10 cellular contexts compared by ENCODE assay signal in genomic region chr2:98823196-98824166, GRCh38.
DNase-seq lines count a peak whose midpoint lies in the region; ATAC-seq and TF ChIP-seq lines count a peak whose summit lies in the region.
"Had no signal": no experiment of that assay in that cellular context is flagged by ENCODE, and none has a peak within 500 bp of the region (broad histone marks: within the 10 kb centered on the region; RNA-seq: fewer than 3 reads in every experiment).

No MANE protein-coding gene starts in this region.

- H3K4me1 ChIP-seq in SK-N-SH (ENCODE audit: control insufficient read depth in 1 of 2, insufficient read depth in 2 of 2, low read depth in 1 of 2, low read length in 1 of 2) (peaks cover 0 to 3% of the 10 kb centered on the region in 2 experiments; a peak in 1 of 4 replicates), muscle layer of colon (ENCODE audit: insufficient read depth, low read length) (no peaks in the 10 kb centered on the region), thyroid gland (peaks cover 0 to 11% of the 10 kb centered on the region in 2 donors)

- peaks cover 4% of the 10 kb centered on the region for H3K27me3 Mint-ChIP-seq in endothelial cell (ENCODE audit: unreplicated experiment)

- no peak overlapping the region for H3K4me2 ChIP-seq in SK-N-SH

- peak overlapping the region; percentile 89 for H3K4me3 Mint-ChIP-seq in endothelial cell (ENCODE audit: unreplicated experiment)

- H3K36me3 Mint-ChIP-seq in endothelial cell (ENCODE audit: low read depth, unreplicated experiment) = peaks cover 3% of the 10 kb centered on the region

- no peaks in the 10 kb centered on the region for H3K79me2 ChIP-seq in SK-N-SH (ENCODE audit: insufficient read depth)

- POLR2A ChIA-PET in SK-N-SH (lab: Yijun Ruan, JAX) = no interaction called here

- no peaks in the 10 kb centered on the region for H3K9me3 Mint-ChIP-seq in endothelial cell (ENCODE audit: unreplicated experiment)

- TF ChIP-seq CTCF in SK-N-SH (IDR thresholded peaks at IDR 0.05) (no peak), endothelial cell (IDR thresholded peaks at IDR 0.05; ENCODE audit: unreplicated experiment) (no peak), thyroid gland (IDR thresholded peaks at IDR 0.05) (no peak)

- H3K27me3 ChIP-seq in SK-N-SH (ENCODE audit: insufficient read depth) (peaks cover 10% of the 10 kb centered on the region; the same call in 1 of the 2 replicates), muscle layer of colon (ENCODE audit: control insufficient read depth in 1 of 2, insufficient read depth in 2 of 2, low read length in 2 of 2) (peaks cover 0 to 16% of the 10 kb centered on the region in 2 donors), thyroid gland (no peaks in the 10 kb centered on the region)

- H3K9me3 ChIP-seq in SK-N-SH (no peaks in the 10 kb centered on the region), muscle layer of colon (ENCODE audit: low read length) (no peaks in the 10 kb centered on the region), thyroid gland (no peaks in the 10 kb centered on the region)

- CTCF ChIA-PET in SK-N-SH (lab: Yijun Ruan, JAX) = interaction anchor here (0.7 to 1.8 kb wide), 12 partner anchors 9 to 243 kb away, joined by 3 to 10 read pairs (median 4); no protein-coding TSS in a partner anchor

- no peak for TF ChIP-seq EP300 in SK-N-SH (IDR thresholded peaks at IDR 0.05; ENCODE audit: borderline replicate concordance in 1 of 2, low read depth in 1 of 2, low read length in 1 of 2)

- H3K36me3 ChIP-seq in SK-N-SH (replicated peaks in 1 of 2; ENCODE audit: control insufficient read depth in 1 of 2, insufficient read depth in 2 of 2, low read length in 1 of 2) = no peaks in the 10 kb centered on the region
- H3K36me3 ChIP-seq in muscle layer of colon (ENCODE audit: insufficient read depth, low read length) = no peaks in the 10 kb centered on the region
- no peaks in the 10 kb centered on the region for H3K36me3 ChIP-seq in thyroid gland

- WGBS in SK-N-SH (ENCODE audit: low lambda C conversion rate) = 88% methylated on average over 11 of the region's 40 CpGs
- WGBS in thyroid gland, 2 donors = 51 to 54% methylated on average over 14 to 16 of the region's 40 CpGs

- H3K4me1 Mint-ChIP-seq in endothelial cell (ENCODE audit: unreplicated experiment) = peaks cover 27% of the 10 kb centered on the region

- DNase-seq in SK-N-SH (peak; percentile 8), endothelial cell (ENCODE audit: low spot score) (no peak), thyroid gland (peak; percentile 27 to 42), SKM-1 (lab: John Stamatoyannopoulos, UW; ENCODE audit: unreplicated experiment) (no peak)
- DNase-seq: NCI-H524 treated with DMSO at 0.1 percent for 48 hours had no signal

- H2AFZ ChIP-seq in SK-N-SH (ENCODE audit: low read depth) = no peak overlapping the region

- no peaks in the 10 kb centered on the region for H4K20me1 ChIP-seq in SK-N-SH (ENCODE audit: insufficient read depth)

- H3K9ac ChIP-seq in SK-N-SH (no peak overlapping the region), muscle layer of colon (ENCODE audit: low read length) (no peak overlapping the region)

- peak overlapping the region in 1 of 2 experiments; percentile 42; a peak in 2 of 4 replicates for H3K4me3 ChIP-seq in SK-N-SH (ENCODE audit: low read depth in 2 of 2, low read length in 1 of 2)
- H3K4me3 ChIP-seq in muscle layer of colon (ENCODE audit: low read depth in 1 of 2, low read length in 2 of 2) = peak overlapping the region; percentile 23 to 26
- H3K4me3 ChIP-seq in thyroid gland (replicated peaks in 1 of 3) = peak overlapping the region in 1 of 3 donors; percentile 40

- no peaks in the 10 kb centered on the region for H3K9me2 ChIP-seq in SK-N-SH

- no peaks in the 10 kb centered on the region for H3F3A ChIP-seq in SK-N-SH (replicated peaks; ENCODE audit: insufficient read depth)

- TF ChIP-seq RAD21 in SK-N-SH (IDR thresholded peaks at IDR 0.05; ENCODE audit: low read length) = no peak

- ATAC-seq in SK-N-SH treated with all-trans-retinoic acid at 6 μM for 48 hours (no peak), HG03097 (IDR thresholded peaks at IDR 0.05; ENCODE audit: low FRiP score, unreplicated experiment) (no peak), HG02642 (IDR thresholded peaks at IDR 0.05; ENCODE audit: poor library complexity, unreplicated experiment) (no peak)

- TF ChIP-seq POLR2A in thyroid gland (IDR thresholded peaks at IDR 0.05) = no peak

- H3K27ac Mint-ChIP-seq in endothelial cell (ENCODE audit: unreplicated experiment) = peak overlapping the region; percentile 82

- intact Hi-C loops in thyroid gland (cut with DNase I) = no loop called here

- H3K27ac ChIP-seq in SK-N-SH (ENCODE audit: low read depth in 2 of 2, low read length in 1 of 2) (no peak overlapping the region), muscle layer of colon (ENCODE audit: low read depth, low read length) (no peak overlapping the region), thyroid gland (peak overlapping the region; percentile 24 to 70 (median 69))
- H3K27ac ChIP-seq: 22Rv1 had no signal

TF ChIP-seq in SK-N-SH, 30 proteins besides CTCF, POLR2A, EP300 and RAD21 (continues in another document):
- no peak for TF ChIP-seq RFX5 (IDR thresholded peaks at IDR 0.05; ENCODE audit: low read length)
- TF ChIP-seq NFIC (IDR thresholded peaks at IDR 0.05; ENCODE audit: borderline replicate concordance) = no peak
- TF ChIP-seq, protein P1, sequence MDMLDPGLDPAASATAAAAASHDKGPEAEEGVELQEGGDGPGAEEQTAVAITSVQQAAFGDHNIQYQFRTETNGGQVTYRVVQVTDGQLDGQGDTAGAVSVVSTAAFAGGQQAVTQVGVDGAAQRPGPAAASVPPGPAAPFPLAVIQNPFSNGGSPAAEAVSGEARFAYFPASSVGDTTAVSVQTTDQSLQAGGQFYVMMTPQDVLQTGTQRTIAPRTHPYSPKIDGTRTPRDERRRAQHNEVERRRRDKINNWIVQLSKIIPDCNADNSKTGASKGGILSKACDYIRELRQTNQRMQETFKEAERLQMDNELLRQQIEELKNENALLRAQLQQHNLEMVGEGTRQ (IDR thresholded peaks at IDR 0.05; ENCODE audit: borderline replicate concordance, low read depth, low read length) = no peak
- no peak for TF ChIP-seq MEF2A (IDR thresholded peaks at IDR 0.05; ENCODE audit: borderline replicate concordance, low read depth)
- TF ChIP-seq YY1 (IDR thresholded peaks at IDR 0.05; ENCODE audit: low read depth) = no peak
- TF ChIP-seq SIN3A (IDR thresholded peaks at IDR 0.05; ENCODE audit: borderline replicate concordance, low read depth, low read length) = no peak
- TF ChIP-seq TAF1 (IDR thresholded peaks at IDR 0.05; ENCODE audit: borderline replicate concordance, low read depth, low read length) = no peak
- no peak for TF ChIP-seq USF1 (IDR thresholded peaks at IDR 0.05; ENCODE audit: borderline replicate concordance, low read depth)
- TF ChIP-seq GATA2 (CRISPR knock-in tag; IDR thresholded peaks at IDR 0.05) = no peak

TF ChIP-seq in SK-N-SH treated with all-trans-retinoic acid at 6 μM for 48 hours, 23 proteins besides CTCF, POLR2A, EP300 and RAD21 (continues in another document):
- TF ChIP-seq ZC3H10 (CRISPR knock-in tag; IDR thresholded peaks at IDR 0.05) = no peak
- no peak for TF ChIP-seq ZNF70 (CRISPR knock-in tag; IDR thresholded peaks at IDR 0.05)
- no peak for TF ChIP-seq POU6F1 (CRISPR knock-in tag; IDR thresholded peaks at IDR 0.05; ENCODE audit: borderline replicate concordance, low read depth)
- TF ChIP-seq TCF4 (CRISPR knock-in tag; IDR thresholded peaks at IDR 0.05; ENCODE audit: borderline replicate concordance) = no peak
- no peak for TF ChIP-seq ZNF8 (CRISPR knock-in tag; IDR thresholded peaks at IDR 0.05)
- no peak for TF ChIP-seq ZFP3 (CRISPR knock-in tag; IDR thresholded peaks at IDR 0.05)
- TF ChIP-seq PPARA (CRISPR knock-in tag; IDR thresholded peaks at IDR 0.05; ENCODE audit: borderline replicate concordance) = no peak
- TF ChIP-seq CSRNP3 (CRISPR knock-in tag; IDR thresholded peaks at IDR 0.05) = no peak

Comparison
In these comparisons a context has a peak if more than half of its experiments do, and no peak if none do; other contexts are left out.
1. DNase-seq: peak in SK-N-SH (single experiment) and thyroid gland (2 of 2); none in endothelial cell (single experiment) and SKM-1 (single experiment).
2. H3K27ac ChIP-seq: peak in thyroid gland (3 of 3); none in SK-N-SH (0 of 2) and muscle layer of colon (single experiment).